In the genomic region with DNA sequence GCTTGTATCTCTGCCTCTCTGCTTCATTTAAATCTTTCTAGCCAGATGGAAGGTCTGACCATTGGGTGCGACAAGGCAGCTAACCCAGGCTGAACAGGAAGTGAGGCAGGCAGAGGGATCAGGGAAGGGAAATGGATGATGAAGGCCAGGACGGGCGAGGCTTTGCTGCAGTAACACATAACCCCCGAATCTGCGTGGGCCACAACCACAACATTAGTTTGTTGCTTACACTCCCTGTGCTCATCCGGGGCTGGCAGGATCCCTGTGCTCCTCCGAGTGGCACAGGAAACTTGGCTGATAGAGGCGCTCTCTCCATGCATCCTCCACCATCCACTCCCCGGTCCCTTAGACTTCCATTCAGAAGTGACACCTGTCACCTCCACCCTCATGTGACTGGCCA, we compare ENCODE assay signal across 1 cellular context.
TF ChIP-seq lines count a peak whose summit lies in the region.

No MANE protein-coding gene starts in this region.

TF ChIP-seq in HepG2, 621 proteins besides CTCF, POLR2A, EP300 and RAD21:
- TF ChIP-seq, protein P1, sequence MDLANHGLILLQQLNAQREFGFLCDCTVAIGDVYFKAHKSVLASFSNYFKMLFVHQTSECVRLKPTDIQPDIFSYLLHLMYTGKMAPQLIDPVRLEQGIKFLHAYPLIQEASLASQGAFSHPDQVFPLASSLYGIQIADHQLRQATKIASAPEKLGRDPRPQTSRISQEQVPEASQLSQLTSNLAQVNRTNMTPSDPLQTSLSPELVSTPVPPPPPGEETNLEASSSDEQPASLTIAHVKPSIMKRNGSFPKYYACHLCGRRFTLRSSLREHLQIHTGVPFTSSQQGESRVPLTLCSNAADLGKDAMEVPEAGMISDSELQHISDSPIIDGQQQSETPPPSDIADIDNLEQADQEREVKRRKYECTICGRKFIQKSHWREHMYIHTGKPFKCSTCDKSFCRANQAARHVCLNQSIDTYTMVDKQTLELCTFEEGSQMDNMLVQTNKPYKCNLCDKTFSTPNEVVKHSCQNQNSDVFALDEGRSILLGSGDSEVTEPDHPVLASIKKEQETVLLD (CRISPR knock-in tag; IDR thresholded peaks at IDR 0.05; ENCODE audit: low read depth) = no peak
- TF ChIP-seq, protein P2, sequence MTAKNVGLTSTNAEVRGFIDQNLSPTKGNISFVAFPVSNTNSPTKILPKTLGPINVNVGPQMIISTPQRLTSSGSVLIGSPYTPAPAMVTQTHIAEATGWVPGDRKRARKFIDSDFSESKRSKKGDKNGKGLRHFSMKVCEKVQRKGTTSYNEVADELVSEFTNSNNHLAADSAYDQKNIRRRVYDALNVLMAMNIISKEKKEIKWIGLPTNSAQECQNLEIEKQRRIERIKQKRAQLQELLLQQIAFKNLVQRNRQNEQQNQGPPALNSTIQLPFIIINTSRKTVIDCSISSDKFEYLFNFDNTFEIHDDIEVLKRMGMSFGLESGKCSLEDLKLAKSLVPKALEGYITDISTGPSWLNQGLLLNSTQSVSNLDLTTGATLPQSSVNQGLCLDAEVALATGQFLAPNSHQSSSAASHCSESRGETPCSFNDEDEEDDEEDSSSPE (CRISPR knock-in tag; IDR thresholded peaks at IDR 0.05) = no peak
- TF ChIP-seq SP5 (CRISPR knock-in tag; IDR thresholded peaks at IDR 0.05; ENCODE audit: borderline replicate concordance, low read depth) (no peak), ZNF264 (CRISPR knock-in tag; IDR thresholded peaks at IDR 0.05) (no peak), ZNF12 (CRISPR knock-in tag; IDR thresholded peaks at IDR 0.05) (peak; percentile 72; the same call in 1 of the 2 replicates)
